In the genomic region with DNA sequence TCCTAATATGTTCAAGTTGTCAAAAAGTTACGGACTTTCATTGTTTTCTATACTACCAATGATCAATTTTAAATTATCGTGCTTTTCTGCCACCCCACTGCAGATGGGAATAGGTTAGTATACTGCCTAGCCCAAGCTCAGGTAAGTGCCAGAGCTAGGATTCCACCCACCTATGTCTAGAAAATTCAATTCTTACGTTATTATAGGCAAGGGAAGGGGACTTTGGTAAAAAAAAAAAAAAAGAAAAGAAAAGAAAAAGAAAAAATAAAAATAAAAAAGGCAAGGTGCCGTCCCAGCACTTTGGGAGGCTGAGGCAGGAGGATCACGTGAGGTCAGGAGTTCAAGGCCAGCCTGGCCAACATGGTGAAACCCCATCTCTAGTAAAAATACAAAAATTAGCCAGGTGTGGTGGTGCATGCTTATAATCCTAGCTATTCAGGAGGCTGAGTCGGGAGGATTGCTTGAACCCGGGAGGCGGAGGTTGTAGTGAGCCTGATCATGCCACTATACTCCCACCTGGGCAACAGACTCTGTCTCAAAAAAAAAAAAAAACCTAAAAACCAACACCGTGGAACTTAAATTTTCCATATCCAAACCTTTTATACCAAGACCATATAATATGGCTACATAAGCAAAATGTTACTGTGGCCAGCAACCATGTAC, we compare ENCODE assay signal across 9 cellular contexts. TPM values are rescaled to one million over a fixed set of nuclear protein-coding genes. Genes with fewer than 3 reads are reported as not detected.
DNase-seq lines count a peak whose midpoint lies in the region; ATAC-seq and TF ChIP-seq lines count a peak whose summit lies in the region.
"Had no signal": no experiment of that assay in that cellular context is flagged by ENCODE, and none has a peak within 500 bp of the region (broad histone marks: within the 10 kb centered on the region; RNA-seq: fewer than 3 reads in every experiment).

No MANE protein-coding gene starts in this region.

- H3K27me3 Mint-ChIP-seq in natural killer cell treated with Interleukin-12 subunit alpha and Interleukin-12 subunit beta and Interleukin-15 and Interleukin-18, amount 100 ng/mL, for 72 hours, result no peaks in the 10 kb centered on the region

- DNase-seq in NB4 (ENCODE audit: low read depth) (no peak), choroid plexus epithelial cell (ENCODE audit: low read depth) (no peak), GM03348 (ENCODE audit: low spot score) (no peak), SHP77 (lab: John Stamatoyannopoulos, UW) (no peak)
- DNase-seq in natural killer cell treated with Interleukin-12 subunit alpha and Interleukin-12 subunit beta and Interleukin-15 and Interleukin-18, amount 100 ng/mL, for 72 hours (ENCODE audit: low spot score), result no peak
- DNase-seq: nucleus accumbens had no signal

- ATAC-seq in natural killer cell treated with Interleukin-12 subunit alpha and Interleukin-12 subunit beta and Interleukin-15 and Interleukin-18, amount 100 ng/mL, for 72 hours, result no peak
- ATAC-seq in GM21737 (IDR thresholded peaks at IDR 0.05; ENCODE audit: unreplicated experiment) (no peak), HG02610 (IDR thresholded peaks at IDR 0.05; ENCODE audit: unreplicated experiment) (no peak)

- H3K9ac ChIP-seq in BLaER1 treated with 17β-estradiol and CSF1 and Interleukin-3, amounts not matched to agents 10 nM and 100 nM, result peak overlapping the region; percentile 92 to 99 (median 98)

- peaks cover 23 to 34% (median 30%) of the 10 kb centered on the region in 10 experiments for H3K4me1 ChIP-seq in BLaER1 treated with 17β-estradiol and CSF1 and Interleukin-3, amounts not matched to agents 10 nM and 100 nM

- no peak for TF ChIP-seq POLR2A in NB4 (IDR thresholded peaks at IDR 0.05; ENCODE audit: extremely low read depth, insufficient read length)

- peak overlapping the region; percentile 85 to 98 (median 92) for H3K4me2 ChIP-seq in BLaER1 treated with 17β-estradiol and CSF1 and Interleukin-3, amounts not matched to agents 10 nM and 100 nM

- no peaks in the 10 kb centered on the region for H3K27me3 ChIP-seq in BLaER1 treated with 17β-estradiol and CSF1 and Interleukin-3, amounts not matched to agents 10 nM and 100 nM

- peaks cover 37 to 45% (median 39%) of the 10 kb centered on the region in 11 experiments for H3K36me3 ChIP-seq in BLaER1 treated with 17β-estradiol and CSF1 and Interleukin-3, amounts not matched to agents 10 nM and 100 nM

- H3K9me3 ChIP-seq in BLaER1 treated with 17β-estradiol and CSF1 and Interleukin-3, amounts not matched to agents 10 nM and 100 nM (replicated peaks in 1 of 11), result peaks cover 0 to 5% (median 0%) of the 10 kb centered on the region in 11 experiments; a peak in 3 of 22 replicates

- H3K9me3 Mint-ChIP-seq in natural killer cell treated with Interleukin-12 subunit alpha and Interleukin-12 subunit beta and Interleukin-15 and Interleukin-18, amount 100 ng/mL, for 72 hours, result no peaks in the 10 kb centered on the region

- peaks cover 32 to 49% (median 45%) of the 10 kb centered on the region in 11 experiments; a peak in 21 of 22 replicates for H4K20me1 ChIP-seq in BLaER1 treated with 17β-estradiol and CSF1 and Interleukin-3, amounts not matched to agents 10 nM and 100 nM

- peaks cover 24% of the 10 kb centered on the region for H3K36me3 Mint-ChIP-seq in natural killer cell treated with Interleukin-12 subunit alpha and Interleukin-12 subunit beta and Interleukin-15 and Interleukin-18, amount 100 ng/mL, for 72 hours

- TF ChIP-seq CTCF in NB4 (IDR thresholded peaks at IDR 0.05; ENCODE audit: low read depth, low read length) (no peak), choroid plexus epithelial cell (conservative IDR thresholded peaks at IDR 0.05; ENCODE audit: low read depth, low read length) (no peak)

- H3K4me1 Mint-ChIP-seq in natural killer cell treated with Interleukin-12 subunit alpha and Interleukin-12 subunit beta and Interleukin-15 and Interleukin-18, amount 100 ng/mL, for 72 hours (ENCODE audit: low read depth in 2 of 2), result peaks cover 24 to 32% of the 10 kb centered on the region in 2 donors

- H3K27ac ChIP-seq in BLaER1 treated with 17β-estradiol and CSF1 and Interleukin-3, amounts not matched to agents 10 nM and 100 nM, result peak overlapping the region; percentile 92 to 99 (median 98)

- H3K4me3 ChIP-seq in BLaER1 treated with 17β-estradiol and CSF1 and Interleukin-3, amounts not matched to agents 10 nM and 100 nM, result peak overlapping the region; percentile 73 to 93 (median 86)
- peak overlapping the region; percentile 99 for H3K4me3 ChIP-seq in NB4 (ENCODE audit: low read depth, low read length)
- H3K4me3 ChIP-seq in choroid plexus epithelial cell (ENCODE audit: low read depth, low read length), result peak overlapping the region; percentile 74

- H3K4me3 Mint-ChIP-seq in natural killer cell treated with Interleukin-12 subunit alpha and Interleukin-12 subunit beta and Interleukin-15 and Interleukin-18, amount 100 ng/mL, for 72 hours, result peak overlapping the region; percentile 100

- H3K27ac Mint-ChIP-seq in natural killer cell treated with Interleukin-12 subunit alpha and Interleukin-12 subunit beta and Interleukin-15 and Interleukin-18, amount 100 ng/mL, for 72 hours, result peak overlapping the region; percentile 98 to 99

RNA-seq across cellular contexts. Expression of a gene that starts 1.3 kb away (rescaled TPM):
- total RNA-seq in natural killer cell treated with Interleukin-12 subunit alpha and Interleukin-12 subunit beta and Interleukin-15 and Interleukin-18, amount 100 ng/mL, for 72 hours, result 100 to 1,000 TPM in 1 of 2 donors, 10 to 100 TPM in 1; 96.6 to 144 TPM

RNA-seq across cellular contexts. Expression of a gene that starts 39.7 kb away (rescaled TPM):
- total RNA-seq in natural killer cell treated with Interleukin-12 subunit alpha and Interleukin-12 subunit beta and Interleukin-15 and Interleukin-18, amount 100 ng/mL, for 72 hours, result 1 to 10 TPM; 5.7 to 8.7 TPM
